In genomic region chr4:94941706-94942105, GRCh38 we compare ENCODE assay signal across 36 cellular contexts.
"Had no signal": no experiment of that assay in that cellular context is flagged by ENCODE, and none has a peak within 500 bp of the region (broad histone marks: within the 10 kb centered on the region; RNA-seq: fewer than 3 reads in every experiment).

No MANE protein-coding gene starts in this region.

- DNase-seq: activated CD4-positive, alpha-beta memory T cell treated with anti-CD3 and anti-CD28 coated beads, Interleukin-2, amount 10 ng/mL, durations not matched to agents 7 days and 5 days; activated CD4-positive, alpha-beta T cell treated with anti-CD3 and anti-CD28 coated beads for 1 hour; activated CD4-positive, alpha-beta T cell treated with anti-CD3 and anti-CD28 coated beads for 48 hours; activated CD4-positive, CD25-positive, alpha-beta regulatory T cell; activated CD8-positive, alpha-beta memory T cell treated with anti-CD3 and anti-CD28 coated beads for 24 hours; activated CD8-positive, alpha-beta memory T cell treated with anti-CD3 and anti-CD28 coated beads, Interleukin-2, amount 10 ng/mL, durations not matched to agents 7 days and 5 days; activated CD8-positive, alpha-beta memory T cell treated with anti-CD3 and anti-CD28 coated beads, Interleukin-2, amount 50 U/mL, for 48 hours; activated gamma-delta T cell; activated naive CD4-positive, alpha-beta T cell treated with Interleukin-2 at 50 U/mL for 16 hours; activated naive CD8-positive, alpha-beta T cell treated with anti-CD3 and anti-CD28 coated beads, Interleukin-2, amount 10 ng/mL, durations not matched to agents 7 days and 5 days; activated T-cell treated with anti-CD3 and anti-CD28 coated beads, Interleukin-2, amount 50 U/mL, for 72 hours; amygdala; colonic mucosa; Kasumi-1; KG1; MM.1S; MV-4-11; NCI-H1092 treated with DMSO at 0.1 percent for 48 hours; NCI-H1417; NCI-H187 treated with DMSO at 0.1 percent for 48 hours; NCI-H2081; NCI-H2227 treated with DMSO at 0.1 percent for 48 hours; NCI-H446; NCI-H510A treated with DMSO at 0.1 percent for 48 hours; NCI-H526 treated with DMSO at 0.1 percent for 48 hours; PC-9; SIG-M5; SW 1271; T-helper 1 cell; T-helper 2 cell; T-helper 9 cell; WERI-Rb-1 had no signal

- H3K9me3 Mint-ChIP-seq: activated CD4-positive, alpha-beta memory T cell treated with anti-CD3 and anti-CD28 coated beads, Interleukin-2, amount 10 ng/mL, durations not matched to agents 7 days and 5 days; activated naive CD4-positive, alpha-beta T cell treated with anti-CD3 and anti-CD28 coated beads, Interleukin-2, amount 50 U/mL, for 24 hours; activated naive CD8-positive, alpha-beta T cell treated with anti-CD3 and anti-CD28 coated beads, Interleukin-2, amount 10 ng/mL, durations not matched to agents 7 days and 5 days; activated T-cell treated with anti-CD3 and anti-CD28 coated beads, Interleukin-2, amount 50 U/mL, for 72 hours; activated T-helper 2 cell treated with anti-CD3 and anti-CD28 coated beads, Interferon-gamma antibody, Interleukin-2, Interleukin-4, amounts not matched to agents 10 μg/mL and 5 μg/mL and 100 μg/mL, durations not matched to agents 14 hours and 24 hours and 36 hours; central memory CD8-positive, alpha-beta T cell had no signal

- H3K36me3 Mint-ChIP-seq: activated CD8-positive, alpha-beta memory T cell treated with anti-CD3 and anti-CD28 coated beads, Interleukin-2, amount 10 ng/mL, durations not matched to agents 7 days and 5 days; activated naive CD4-positive, alpha-beta T cell treated with anti-CD3 and anti-CD28 coated beads, Interleukin-2, amount 50 U/mL, for 24 hours; activated naive CD8-positive, alpha-beta T cell treated with anti-CD3 and anti-CD28 coated beads, Interleukin-2, amount 10 ng/mL, durations not matched to agents 7 days and 5 days had no signal

- H3K27me3 Mint-ChIP-seq: activated naive CD8-positive, alpha-beta T cell treated with anti-CD3 and anti-CD28 coated beads, Interleukin-2, amount 10 ng/mL, durations not matched to agents 7 days and 5 days; central memory CD8-positive, alpha-beta T cell had no signal

- ATAC-seq: activated CD8-positive, alpha-beta memory T cell treated with anti-CD3 and anti-CD28 coated beads, Interleukin-2, amount 10 ng/mL, durations not matched to agents 7 days and 5 days; activated T-cell treated with anti-CD3 and anti-CD28 coated beads, Interleukin-2, amount 50 U/mL, for 72 hours; Right ventricle myocardium inferior had no signal

- H3K27ac Mint-ChIP-seq: activated CD4-positive, alpha-beta memory T cell treated with anti-CD3 and anti-CD28 coated beads, Interleukin-2, amount 10 ng/mL, durations not matched to agents 7 days and 5 days; activated CD8-positive, alpha-beta memory T cell treated with anti-CD3 and anti-CD28 coated beads, Interleukin-2, amount 10 ng/mL, durations not matched to agents 7 days and 5 days; activated naive CD4-positive, alpha-beta T cell treated with anti-CD3 and anti-CD28 coated beads, Interleukin-2, amount 50 U/mL, for 24 hours; activated naive CD8-positive, alpha-beta T cell treated with anti-CD3 and anti-CD28 coated beads, Interleukin-2, amount 10 ng/mL, durations not matched to agents 7 days and 5 days; activated T-cell treated with anti-CD3 and anti-CD28 coated beads, Interleukin-2, amount 50 U/mL, for 72 hours; activated T-helper 2 cell treated with anti-CD3 and anti-CD28 coated beads, Interferon-gamma antibody, Interleukin-2, Interleukin-4, amounts not matched to agents 10 μg/mL and 5 μg/mL and 100 μg/mL, durations not matched to agents 14 hours and 24 hours and 36 hours had no signal

- H3K4me1 Mint-ChIP-seq: activated CD4-positive, alpha-beta memory T cell treated with anti-CD3 and anti-CD28 coated beads, Interleukin-2, amount 10 ng/mL, durations not matched to agents 7 days and 5 days; activated CD8-positive, alpha-beta memory T cell treated with anti-CD3 and anti-CD28 coated beads, Interleukin-2, amount 10 ng/mL, durations not matched to agents 7 days and 5 days; activated naive CD4-positive, alpha-beta T cell treated with anti-CD3 and anti-CD28 coated beads, Interleukin-2, amount 50 U/mL, for 24 hours; activated naive CD8-positive, alpha-beta T cell treated with anti-CD3 and anti-CD28 coated beads, Interleukin-2, amount 10 ng/mL, durations not matched to agents 7 days and 5 days; central memory CD8-positive, alpha-beta T cell had no signal

- H3K4me3 Mint-ChIP-seq: activated CD4-positive, alpha-beta memory T cell treated with anti-CD3 and anti-CD28 coated beads, Interleukin-2, amount 10 ng/mL, durations not matched to agents 7 days and 5 days; activated CD8-positive, alpha-beta memory T cell treated with anti-CD3 and anti-CD28 coated beads, Interleukin-2, amount 10 ng/mL, durations not matched to agents 7 days and 5 days; activated naive CD4-positive, alpha-beta T cell treated with anti-CD3 and anti-CD28 coated beads, Interleukin-2, amount 50 U/mL, for 24 hours; activated naive CD8-positive, alpha-beta T cell treated with anti-CD3 and anti-CD28 coated beads, Interleukin-2, amount 10 ng/mL, durations not matched to agents 7 days and 5 days; activated T-cell treated with anti-CD3 and anti-CD28 coated beads, Interleukin-2, amount 50 U/mL, for 72 hours; central memory CD8-positive, alpha-beta T cell had no signal
